16 cellular contexts compared by ENCODE assay signal in the genomic region with DNA sequence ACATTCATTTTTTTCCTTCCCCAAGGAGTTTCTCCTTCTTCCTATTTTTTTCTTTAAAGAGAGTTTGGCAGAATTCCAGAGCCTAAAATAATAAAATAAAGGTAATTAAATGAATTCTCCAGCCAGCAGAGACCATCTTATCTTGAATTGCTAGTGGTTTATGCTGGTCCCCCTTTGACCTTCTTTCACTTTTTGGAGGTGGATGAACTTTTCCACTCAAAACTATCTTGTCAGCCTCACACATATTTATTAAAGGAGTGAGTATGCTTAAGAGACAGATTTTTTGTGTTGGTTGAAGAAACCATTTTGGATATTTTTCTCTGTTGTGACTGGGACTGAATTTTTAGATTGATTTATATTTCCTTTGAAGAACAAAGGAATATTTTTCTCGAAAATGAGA. TPM values are rescaled to one million over a fixed set of nuclear protein-coding genes. Genes with fewer than 3 reads are reported as not detected.
DNase-seq lines count a peak whose midpoint lies in the region; ATAC-seq, FAIRE-seq and TF ChIP-seq lines count a peak whose summit lies in the region.
"Had no signal": no experiment of that assay in that cellular context is flagged by ENCODE, and none has a peak within 500 bp of the region (broad histone marks: within the 10 kb centered on the region; RNA-seq: fewer than 3 reads in every experiment).

No MANE protein-coding gene starts in this region.

- H3K9ac ChIP-seq in K562 (ENCODE audit: insufficient read depth in 1 of 2, low read depth in 2 of 2, low read length in 2 of 2): no peak overlapping the region; a peak in 1 of 4 replicates
- H3K9ac ChIP-seq in mesendoderm (ENCODE audit: low read length): no peak overlapping the region

- H3K79me1 ChIP-seq in mesendoderm (ENCODE audit: low read length): peaks cover 8% of the 10 kb centered on the region

- FAIRE-seq in K562 (lab: Jason Lieb, UNC): no peak
- FAIRE-seq: HTR-8/SVneo had no signal

- H2AFZ ChIP-seq in K562 (ENCODE audit: low read depth, low read length): no peak overlapping the region

- no TSS peak for BruUV-seq in K562 (replicated peaks; lab: Mats Ljungman, UMichigan)

- 53% methylated on average over 1 of the region's 1 CpG for WGBS in K562 (ENCODE audit: insufficient coverage, low coverage, missing lambda C conversion rate)
- no CpG with 5 or more reads among the region's 1 CpG for WGBS in mesendoderm (ENCODE audit: extremely low coverage, insufficient coverage, low lambda C conversion rate)

- TF ChIP-seq POLR2A in K562 (conservative IDR thresholded peaks at IDR 0.05) (no peak), gastrocnemius medialis (IDR thresholded peaks at IDR 0.05) (no peak)

- no peak overlapping the region for H3K18ac ChIP-seq in mesendoderm (ENCODE audit: low read length)

- H3K4me2 ChIP-seq in K562 (ENCODE audit: insufficient read depth, low read length): no peak overlapping the region
- no peak overlapping the region for H3K4me2 ChIP-seq in mesendoderm (ENCODE audit: low read length)

- H3K4me1 ChIP-seq in K562 (replicated peaks in 1 of 2; ENCODE audit: control insufficient read depth in 2 of 2, insufficient read depth in 2 of 2, low read length in 2 of 2) (peaks cover 0 to 20% of the 10 kb centered on the region in 2 experiments), gastrocnemius medialis (peaks cover 50 to 67% of the 10 kb centered on the region in 2 donors), mesendoderm (ENCODE audit: control insufficient read depth, low read depth, low read length) (no peaks in the 10 kb centered on the region)

- no peaks in the 10 kb centered on the region for H3K9me1 ChIP-seq in K562 (ENCODE audit: control insufficient read depth, insufficient read depth, low read length)

- H3K36me3 ChIP-seq in K562 (ENCODE audit: control insufficient read depth, insufficient read depth, low read length): peaks cover 4% of the 10 kb centered on the region; the same call in 1 of the 3 replicates
- H3K36me3 ChIP-seq in gastrocnemius medialis: no peaks in the 10 kb centered on the region
- no peaks in the 10 kb centered on the region for H3K36me3 ChIP-seq in mesendoderm (ENCODE audit: control insufficient read depth, insufficient read depth, low read length)

- peaks cover 72% of the 10 kb centered on the region for H3K79me2 ChIP-seq in K562 (ENCODE audit: control insufficient read depth, insufficient read depth, low read length)
- H3K79me2 ChIP-seq in mesendoderm (ENCODE audit: control insufficient read depth, insufficient read depth, low read length): peaks cover 31% of the 10 kb centered on the region

- H3K4me1 Mint-ChIP-seq in T-helper 17 cell (peaks cover 24% of the 10 kb centered on the region), immature natural killer cell (peaks cover 70 to 75% of the 10 kb centered on the region in 2 donors)

- H3K27ac ChIP-seq in K562 (ENCODE audit: extremely low read depth, low read depth, low read length) (peak overlapping the region; percentile 19; the same call in 1 of the 3 replicates), gastrocnemius medialis (peak overlapping the region; percentile 70 to 81 (median 78)), mesendoderm (ENCODE audit: low read depth, low read length) (no peak overlapping the region)
- H3K27ac ChIP-seq: HL-60 had no signal

- DNase-seq in T-helper 17 cell: no peak
- peak in 3 of 4 experiments; percentile 9 to 20 (median 11) for DNase-seq in K562 (ENCODE audit: extremely low read depth in 1 of 4, low spot score in 3 of 4)
- no peak for DNase-seq in immature natural killer cell
- no peak for DNase-seq in gastrocnemius medialis
- no peak for DNase-seq in SW480 (ENCODE audit: low spot score)
- no peak for DNase-seq in mesendoderm
- DNase-seq: CD4-positive, alpha-beta T cell; H9; NCI-H1105 treated with DMSO at 0.1 percent for 48 hours; NCI-H187; SHP77 treated with DMSO at 0.1 percent for 48 hours had no signal

- H4K20me1 ChIP-seq in K562 (replicated peaks; ENCODE audit: control insufficient read depth, insufficient read depth, low read length): 0 out of 2 replicates have a peak, but pooled peaks cover 5% of the 10 kb centered on the region

- H3K4me3 Mint-ChIP-seq in T-helper 17 cell (no peak overlapping the region), immature natural killer cell (peak overlapping the region in 1 of 5 donors; percentile 1)
- H3K4me3 Mint-ChIP-seq: B cell; CD4-positive, alpha-beta T cell; H9 had no signal

- H2AK5ac ChIP-seq in mesendoderm (ENCODE audit: low read length): no peak overlapping the region

- TF ChIP-seq EP300 in K562 (IDR thresholded peaks at IDR 0.05; ENCODE audit: low read length): no peak

- no peak for TF ChIP-seq RAD21 in K562 (CRISPR knock-in tag; conservative IDR thresholded peaks at IDR 0.05 in 1 of 2, IDR thresholded peaks at IDR 0.05 in 1 of 2)

- H3K9me3 Mint-ChIP-seq in immature natural killer cell: no peaks in the 10 kb centered on the region
- H3K9me3 Mint-ChIP-seq: CD4-positive, alpha-beta T cell; H9; IgD-negative memory B cell had no signal

- no peak overlapping the region for H3K56ac ChIP-seq in mesendoderm (ENCODE audit: low read length)

- H4K8ac ChIP-seq in mesendoderm (ENCODE audit: low read depth, low read length): no peak overlapping the region

- H3K23ac ChIP-seq in mesendoderm (ENCODE audit: low read length): no peak overlapping the region

- H3K4me3 ChIP-seq in K562 (no peak overlapping the region), gastrocnemius medialis (no peak overlapping the region), mesendoderm (ENCODE audit: low read length) (no peak overlapping the region)

- H3K27ac Mint-ChIP-seq in T-helper 17 cell: peak overlapping the region; percentile 37
- H3K27ac Mint-ChIP-seq in immature natural killer cell: peak overlapping the region in 5 of 6 donors; percentile 34 to 94 (median 69)
- H3K27ac Mint-ChIP-seq: B cell, H9, IgD-negative memory B cell had no signal

- ATAC-seq in T-helper 17 cell (no peak), K562 (peak; percentile 48; the same call in 1 of the 3 replicates), gastrocnemius medialis (no peak), esophagus mucosa (no peak)

- intact Hi-C loops in K562 (cut with micrococcal nuclease): no loop called here
- intact Hi-C loops in gastrocnemius medialis (cut with DNase I; ENCODE audit: low total_unique reads): no loop called here

- no peak overlapping the region for H4K5ac ChIP-seq in mesendoderm (ENCODE audit: low read length)

- no peaks in the 10 kb centered on the region for H3K27me3 ChIP-seq in K562 (ENCODE audit: control insufficient read depth in 2 of 2, insufficient read depth in 2 of 2, low read length in 2 of 2)
- H3K27me3 ChIP-seq in gastrocnemius medialis: no peaks in the 10 kb centered on the region
- H3K27me3 ChIP-seq in mesendoderm (ENCODE audit: insufficient read depth, low read length, poor library complexity): no peaks in the 10 kb centered on the region

- no peak overlapping the region for H2BK15ac ChIP-seq in mesendoderm (replicated peaks; ENCODE audit: low read depth)

- H3K27me3 Mint-ChIP-seq in T-helper 17 cell: no peaks in the 10 kb centered on the region
- H3K27me3 Mint-ChIP-seq in immature natural killer cell (ENCODE audit: low read depth in 3 of 3): no peaks in the 10 kb centered on the region
- H3K27me3 Mint-ChIP-seq: B cell; CD4-positive, alpha-beta T cell; IgD-negative memory B cell had no signal

- no peak for TF ChIP-seq CTCF in K562 (IDR thresholded peaks at IDR 0.05 in 2 of 3, conservative IDR thresholded peaks at IDR 0.05 in 1 of 3; ENCODE audit: insufficient read depth in 2 of 3, low read depth in 1 of 3, low read length in 3 of 3)
- TF ChIP-seq CTCF in gastrocnemius medialis (IDR thresholded peaks at IDR 0.05 in 4 of 5, conservative IDR thresholded peaks at IDR 0.05 in 1 of 5): no peak

- H3K4ac ChIP-seq in mesendoderm (ENCODE audit: low read depth, low read length): no peak overlapping the region

- no peak overlapping the region for H2BK120ac ChIP-seq in mesendoderm (ENCODE audit: low read depth, low read length)

- H2BK5ac ChIP-seq in mesendoderm (ENCODE audit: low read length): no peak overlapping the region

- CTCF ChIA-PET in K562 (lab: Yijun Ruan, JAX; ENCODE audit: low intra/inter-chr PET ratio): no interaction called here

- POLR2A ChIA-PET in K562 (lab: Yijun Ruan, JAX): interaction anchor here (1.1 kb wide), 1 partner anchor 37 kb away, joined by 3 read pairs; no protein-coding TSS in a partner anchor

- in situ Hi-C loops in K562 (cut with MboI) (no loop called here), gastrocnemius medialis (cut with MboI; ENCODE audit: low sequenced_read_pairs in 4 of 4) (no loop called here)

- H3K9me3 ChIP-seq in T-helper 17 cell (ENCODE audit: control insufficient read depth, low read length, poor library complexity, severe bottlenecking): no peaks in the 10 kb centered on the region
- H3K9me3 ChIP-seq in K562 (replicated peaks; ENCODE audit: control insufficient read depth, insufficient read depth, low read depth, low read length): no peaks in the 10 kb centered on the region
- H3K9me3 ChIP-seq in gastrocnemius medialis: no peaks in the 10 kb centered on the region

- peaks cover 7% of the 10 kb centered on the region for H3K36me3 Mint-ChIP-seq in T-helper 17 cell (ENCODE audit: low read depth)
- H3K36me3 Mint-ChIP-seq in immature natural killer cell: no peaks in the 10 kb centered on the region

TF ChIP-seq in K562, 482 proteins besides CTCF, POLR2A, EP300 and RAD21 (continues in another document):
- TF ChIP-seq NELFE (IDR thresholded peaks at IDR 0.05; ENCODE audit: insufficient read depth, insufficient read length): no peak

RNA-seq across cellular contexts. Expression of a gene that starts 47.6 kb away (rescaled TPM):
- total RNA-seq in T-helper 17 cell (10 to 100 TPM; 17.1 to 23.5 TPM), K562 (2014; rRNA removed) (22.8 and 23.2 TPM in 2 replicates), K562 (2014; rRNA removed; fragmentation: Illumina TruSeq; extraction: Trizol) (58.8 and 62.4 TPM in 2 replicates), K562 (2015; rRNA removed; fragmentation: Illumina TruSeq; extraction: Trizol) (42.0 and 46.0 TPM in 2 replicates), K562 (2021) (50.9 and 59.1 TPM in 2 replicates), gastrocnemius medialis (10 to 100 TPM; 18.9 to 47.4 (median 25.1) TPM), esophagus mucosa (50.5 TPM)
- total RNA-seq in K562 (2011; cell fraction: chromatin; rRNA removed; ENCODE audit: low replicate concordance): 43.4 and 113 TPM in 2 replicates
- 28.3 and 33.6 TPM in 2 replicates for total RNA-seq in K562 (2011; cell fraction: nucleolus; rRNA removed)
- total RNA-seq in K562 (2011; cell fraction: nucleoplasm; rRNA removed): 69.6 and 116 TPM in 2 replicates
- polyA plus RNA-seq in K562 (2011; rRNA removed) (39.2 and 63.5 TPM in 2 replicates), K562 (2014; fragmentation: Illumina TruSeq; extraction: Trizol) (51.3 and 56.8 TPM in 2 replicates), K562 (2014; fragmentation: Nextera tagmentation; extraction: Ambion mirVana) (10 to 100 TPM; 10.9 to 15.6 TPM), K562 (2014; rRNA removed) (39.4 and 40.2 TPM in 2 replicates), immature natural killer cell (10 to 100 TPM in 1 of 3 donors, 1 to 10 TPM in 2; 4.6 to 11.3 (median 4.7) TPM)
- polyA plus RNA-seq in K562 (2011; cell fraction: cytosol; rRNA removed): 25.2 and 37.9 TPM in 2 replicates
- polyA plus RNA-seq in K562 (2011; cell fraction: nucleus; rRNA removed): 26.1 and 34.1 TPM in 2 replicates
- polyA plus RNA-seq in K562 (2012): 38.7 and 40.1 TPM in 2 replicates
- polyA minus RNA-seq in K562 (2011; rRNA and poly(A)+ RNA removed): 51.2 and 62.6 TPM in 2 replicates
- 21.6 and 24.5 TPM in 2 replicates for polyA minus RNA-seq in K562 (2011; cell fraction: cytosol; rRNA and poly(A)+ RNA removed)
- 16.8 and 23.4 TPM in 2 replicates for polyA minus RNA-seq in K562 (2011; cell fraction: nucleus; rRNA and poly(A)+ RNA removed)
- polyA plus RNA-seq in mesendoderm (2013, experiment 1 of 2): 26.7 TPM
- polyA plus RNA-seq in mesendoderm (2013, experiment 2 of 2): 26.7 TPM

Comparison
In these comparisons a context has a peak if more than half of its experiments do, and no peak if none do; other contexts are left out.
1. DNase-seq: peak in K562 (3 of 4); none in T-helper 17 cell (0 of 3), immature natural killer cell (0 of 3), gastrocnemius medialis (0 of 2), SW480 (single experiment) and mesendoderm (single experiment).